ENCODE assay signal across 1 cellular context in genomic region chr2:24971550-24972314, GRCh38.
TF ChIP-seq lines count a peak whose summit lies in the region.

DNAJC27 (minus strand) TSS chr2:24971955; CDS start chr2:24971904, 51 bp downstream.

TF ChIP-seq in HEK293, 187 proteins besides CTCF, POLR2A, EP300 and RAD21 (continued from another document and continues in another):
- TF ChIP-seq, protein P1, sequence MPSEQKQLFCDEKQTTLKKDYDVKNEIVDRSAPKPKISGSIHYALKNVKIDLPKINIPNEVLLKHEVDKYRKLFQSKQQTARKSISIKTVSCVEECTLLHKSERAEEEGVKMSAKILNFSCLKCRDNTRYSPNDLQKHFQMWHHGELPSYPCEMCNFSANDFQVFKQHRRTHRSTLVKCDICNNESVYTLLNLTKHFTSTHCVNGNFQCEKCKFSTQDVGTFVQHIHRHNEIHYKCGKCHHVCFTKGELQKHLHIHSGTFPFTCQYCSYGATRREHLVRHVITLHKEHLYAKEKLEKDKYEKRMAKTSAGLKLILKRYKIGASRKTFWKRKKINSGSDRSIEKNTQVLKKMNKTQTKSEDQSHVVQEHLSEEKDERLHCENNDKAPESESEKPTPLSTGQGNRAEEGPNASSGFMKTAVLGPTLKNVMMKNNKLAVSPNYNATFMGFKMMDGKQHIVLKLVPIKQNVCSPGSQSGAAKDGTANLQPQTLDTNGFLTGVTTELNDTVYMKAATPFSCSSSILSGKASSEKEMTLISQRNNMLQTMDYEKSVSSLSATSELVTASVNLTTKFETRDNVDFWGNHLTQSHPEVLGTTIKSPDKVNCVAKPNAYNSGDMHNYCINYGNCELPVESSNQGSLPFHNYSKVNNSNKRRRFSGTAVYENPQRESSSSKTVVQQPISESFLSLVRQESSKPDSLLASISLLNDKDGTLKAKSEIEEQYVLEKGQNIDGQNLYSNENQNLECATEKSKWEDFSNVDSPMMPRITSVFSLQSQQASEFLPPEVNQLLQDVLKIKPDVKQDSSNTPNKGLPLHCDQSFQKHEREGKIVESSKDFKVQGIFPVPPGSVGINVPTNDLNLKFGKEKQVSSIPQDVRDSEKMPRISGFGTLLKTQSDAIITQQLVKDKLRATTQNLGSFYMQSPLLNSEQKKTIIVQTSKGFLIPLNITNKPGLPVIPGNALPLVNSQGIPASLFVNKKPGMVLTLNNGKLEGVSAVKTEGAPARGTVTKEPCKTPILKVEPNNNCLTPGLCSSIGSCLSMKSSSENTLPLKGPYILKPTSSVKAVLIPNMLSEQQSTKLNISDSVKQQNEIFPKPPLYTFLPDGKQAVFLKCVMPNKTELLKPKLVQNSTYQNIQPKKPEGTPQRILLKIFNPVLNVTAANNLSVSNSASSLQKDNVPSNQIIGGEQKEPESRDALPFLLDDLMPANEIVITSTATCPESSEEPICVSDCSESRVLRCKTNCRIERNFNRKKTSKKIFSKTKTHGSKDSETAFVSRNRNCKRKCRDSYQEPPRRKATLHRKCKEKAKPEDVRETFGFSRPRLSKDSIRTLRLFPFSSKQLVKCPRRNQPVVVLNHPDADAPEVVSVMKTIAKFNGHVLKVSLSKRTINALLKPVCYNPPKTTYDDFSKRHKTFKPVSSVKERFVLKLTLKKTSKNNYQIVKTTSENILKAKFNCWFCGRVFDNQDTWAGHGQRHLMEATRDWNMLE (tag by site-specific recombination; conservative IDR thresholded peaks at IDR 0.05; ENCODE audit: low read depth), result no peak
- no peak for TF ChIP-seq ZNF280C (tag by site-specific recombination; IDR thresholded peaks at IDR 0.05)
- no peak for TF ChIP-seq ZNF555 (tag by site-specific recombination; conservative IDR thresholded peaks at IDR 0.05)
- TF ChIP-seq SP7 (tag by site-specific recombination; IDR thresholded peaks at IDR 0.05), result peak; percentile 53; the same call in 1 of the 2 replicates
- TF ChIP-seq ZNF558 (tag by site-specific recombination; IDR thresholded peaks at IDR 0.05), result no peak
- peak; percentile 98 for TF ChIP-seq ZFHX2 (tag by site-specific recombination; conservative IDR thresholded peaks at IDR 0.05)
- no peak for TF ChIP-seq FEZF1 (tag by site-specific recombination; IDR thresholded peaks at IDR 0.05)
- TF ChIP-seq ZNF391 (tag by site-specific recombination; IDR thresholded peaks at IDR 0.05; ENCODE audit: borderline replicate concordance, low read depth), result no peak
- peak; percentile 37; the same call in 1 of the 2 replicates for TF ChIP-seq ZNF449 (tag by site-specific recombination; IDR thresholded peaks at IDR 0.05)
- TF ChIP-seq ZNF571 (tag by site-specific recombination; IDR thresholded peaks at IDR 0.05), result no peak
- TF ChIP-seq RBAK (tag by site-specific recombination; IDR thresholded peaks at IDR 0.05), result no peak
- TF ChIP-seq, protein P2, sequence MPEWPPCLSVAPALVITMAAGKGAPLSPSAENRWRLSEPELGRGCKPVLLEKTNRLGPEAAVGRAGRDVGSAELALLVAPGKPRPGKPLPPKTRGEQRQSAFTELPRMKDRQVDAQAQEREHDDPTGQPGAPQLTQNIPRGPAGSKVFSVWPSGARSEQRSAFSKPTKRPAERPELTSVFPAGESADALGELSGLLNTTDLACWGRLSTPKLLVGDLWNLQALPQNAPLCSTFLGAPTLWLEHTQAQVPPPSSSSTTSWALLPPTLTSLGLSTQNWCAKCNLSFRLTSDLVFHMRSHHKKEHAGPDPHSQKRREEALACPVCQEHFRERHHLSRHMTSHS (tag by site-specific recombination; IDR thresholded peaks at IDR 0.05), result no peak
- TF ChIP-seq YY2 (tag by site-specific recombination; IDR thresholded peaks at IDR 0.05), result peak; percentile 83
- TF ChIP-seq KLF8 (tag by site-specific recombination; IDR thresholded peaks at IDR 0.05), result peak; percentile 54; the same call in 1 of the 2 replicates
- TF ChIP-seq BCL11B (tag by site-specific recombination; IDR thresholded peaks at IDR 0.05; ENCODE audit: low read depth), result peak; percentile 37; the same call in 1 of the 2 replicates
- peak; percentile 91 for TF ChIP-seq SP2 (tag by site-specific recombination; IDR thresholded peaks at IDR 0.05)
- TF ChIP-seq, protein P3, sequence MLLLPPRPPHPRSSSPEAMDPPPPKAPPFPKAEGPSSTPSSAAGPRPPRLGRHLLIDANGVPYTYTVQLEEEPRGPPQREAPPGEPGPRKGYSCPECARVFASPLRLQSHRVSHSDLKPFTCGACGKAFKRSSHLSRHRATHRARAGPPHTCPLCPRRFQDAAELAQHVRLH (tag by site-specific recombination; IDR thresholded peaks at IDR 0.05), result peak; percentile 55; the same call in 1 of the 2 replicates
- TF ChIP-seq ZNF404 (tag by site-specific recombination; IDR thresholded peaks at IDR 0.05), result no peak
- TF ChIP-seq ZNF394 (tag by site-specific recombination; IDR thresholded peaks at IDR 0.05; ENCODE audit: borderline replicate concordance), result no peak
- 0 out of 2 replicates have a peak, but pooled peaks have one; percentile 27 for TF ChIP-seq GFI1B (tag by site-specific recombination; IDR thresholded peaks at IDR 0.05)
- peak; percentile 79; the same call in 1 of the 2 replicates for TF ChIP-seq KLF7 (tag by site-specific recombination; IDR thresholded peaks at IDR 0.05; ENCODE audit: borderline replicate concordance)
- TF ChIP-seq ZNF585B (tag by site-specific recombination; IDR thresholded peaks at IDR 0.05), result no peak
- no peak for TF ChIP-seq ZNF654 (tag by site-specific recombination; IDR thresholded peaks at IDR 0.05; ENCODE audit: low read depth)
- no peak for TF ChIP-seq ZNF626 (tag by site-specific recombination; IDR thresholded peaks at IDR 0.05)
- no peak for TF ChIP-seq REPIN1 (tag by site-specific recombination; IDR thresholded peaks at IDR 0.05; ENCODE audit: low read depth)
- TF ChIP-seq ATF2 (tag by site-specific recombination; IDR thresholded peaks at IDR 0.05; ENCODE audit: low read depth), result peak; percentile 99
- no peak for TF ChIP-seq ZNF202 (tag by site-specific recombination; IDR thresholded peaks at IDR 0.05; ENCODE audit: borderline replicate concordance)
- TF ChIP-seq ZNF16 (tag by site-specific recombination; IDR thresholded peaks at IDR 0.05; ENCODE audit: low read depth), result no peak
- TF ChIP-seq ZNF670 (tag by site-specific recombination; IDR thresholded peaks at IDR 0.05; ENCODE audit: low read depth), result no peak
- no peak for TF ChIP-seq ZNF26 (tag by site-specific recombination; IDR thresholded peaks at IDR 0.05)
- TF ChIP-seq ZNF214 (tag by site-specific recombination; IDR thresholded peaks at IDR 0.05; ENCODE audit: borderline replicate concordance), result no peak
- TF ChIP-seq TCF7L2 (IDR thresholded peaks at IDR 0.05; ENCODE audit: borderline replicate concordance, low read depth, low read length), result no peak
- peak; percentile 57; the same call in 1 of the 2 replicates for TF ChIP-seq GLI4 (tag by site-specific recombination; IDR thresholded peaks at IDR 0.05)
- no peak for TF ChIP-seq ZNF133 (tag by site-specific recombination; IDR thresholded peaks at IDR 0.05)
- TF ChIP-seq ZBTB1 (tag by site-specific recombination; IDR thresholded peaks at IDR 0.05), result no peak
- no peak for TF ChIP-seq ZNF776 (tag by site-specific recombination; IDR thresholded peaks at IDR 0.05; ENCODE audit: borderline replicate concordance)
- no peak for TF ChIP-seq ZNF19 (tag by site-specific recombination; IDR thresholded peaks at IDR 0.05; ENCODE audit: low read depth)
- no peak for TF ChIP-seq ZNF423 (tag by site-specific recombination; IDR thresholded peaks at IDR 0.05)
- TF ChIP-seq ZNF600 (tag by site-specific recombination; IDR thresholded peaks at IDR 0.05), result no peak; the same call in 1 of the 2 replicates
- TF ChIP-seq, protein P4, sequence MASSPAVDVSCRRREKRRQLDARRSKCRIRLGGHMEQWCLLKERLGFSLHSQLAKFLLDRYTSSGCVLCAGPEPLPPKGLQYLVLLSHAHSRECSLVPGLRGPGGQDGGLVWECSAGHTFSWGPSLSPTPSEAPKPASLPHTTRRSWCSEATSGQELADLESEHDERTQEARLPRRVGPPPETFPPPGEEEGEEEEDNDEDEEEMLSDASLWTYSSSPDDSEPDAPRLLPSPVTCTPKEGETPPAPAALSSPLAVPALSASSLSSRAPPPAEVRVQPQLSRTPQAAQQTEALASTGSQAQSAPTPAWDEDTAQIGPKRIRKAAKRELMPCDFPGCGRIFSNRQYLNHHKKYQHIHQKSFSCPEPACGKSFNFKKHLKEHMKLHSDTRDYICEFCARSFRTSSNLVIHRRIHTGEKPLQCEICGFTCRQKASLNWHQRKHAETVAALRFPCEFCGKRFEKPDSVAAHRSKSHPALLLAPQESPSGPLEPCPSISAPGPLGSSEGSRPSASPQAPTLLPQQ (tag by site-specific recombination; IDR thresholded peaks at IDR 0.05), result no peak
- no peak for TF ChIP-seq ZNF624 (tag by site-specific recombination; IDR thresholded peaks at IDR 0.05)
- TF ChIP-seq ZBTB7A (tag by site-specific recombination; IDR thresholded peaks at IDR 0.05; ENCODE audit: low read depth), result peak; percentile 78; the same call in 1 of the 2 replicates
- TF ChIP-seq ZBTB44 (tag by site-specific recombination; IDR thresholded peaks at IDR 0.05), result no peak; the same call in 1 of the 2 replicates
- TF ChIP-seq SP3 (tag by site-specific recombination; IDR thresholded peaks at IDR 0.05), result peak; percentile 84
- no peak; the same call in 1 of the 2 replicates for TF ChIP-seq HOXC10 (CRISPR knock-in tag; IDR thresholded peaks at IDR 0.05)
- peak; percentile 97 for TF ChIP-seq ZNF341 (tag by site-specific recombination; IDR thresholded peaks at IDR 0.05; ENCODE audit: low read depth)
- 0 out of 2 replicates have a peak, but pooled peaks have one; percentile 45 for TF ChIP-seq WT1 (tag by site-specific recombination; IDR thresholded peaks at IDR 0.05)
- 0 out of 2 replicates have a peak, but pooled peaks have one; percentile 36 for TF ChIP-seq ZNF561 (tag by site-specific recombination; IDR thresholded peaks at IDR 0.05; ENCODE audit: borderline replicate concordance)
- TF ChIP-seq, protein P5, sequence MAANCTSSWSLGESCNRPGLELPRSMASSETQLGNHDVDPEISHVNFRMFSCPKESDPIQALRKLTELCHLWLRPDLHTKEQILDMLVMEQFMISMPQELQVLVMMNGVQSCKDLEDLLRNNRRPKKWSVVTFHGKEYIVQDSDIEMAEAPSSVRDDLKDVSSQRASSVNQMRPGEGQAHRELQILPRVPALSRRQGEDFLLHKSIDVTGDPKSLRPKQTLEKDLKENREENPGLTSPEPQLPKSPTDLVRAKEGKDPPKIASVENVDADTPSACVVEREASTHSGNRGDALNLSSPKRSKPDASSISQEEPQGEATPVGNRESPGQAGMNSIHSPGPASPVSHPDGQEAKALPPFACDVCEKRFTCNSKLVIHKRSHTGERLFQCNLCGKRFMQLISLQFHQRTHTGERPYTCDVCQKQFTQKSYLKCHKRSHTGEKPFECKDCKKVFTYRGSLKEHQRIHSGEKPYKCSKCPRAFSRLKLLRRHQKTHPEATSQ (tag by site-specific recombination; IDR thresholded peaks at IDR 0.05), result no peak
